Comparison of ENCODE assay signal across 8 cellular contexts in genomic region chr12:14776236-14776959, GRCh38.
DNase-seq lines count a peak whose midpoint lies in the region; ATAC-seq and TF ChIP-seq lines count a peak whose summit lies in the region.

No MANE protein-coding gene starts in this region.

- no peaks in the 10 kb centered on the region for H3K36me3 ChIP-seq in MM.1S (replicated peaks; ENCODE audit: insufficient read depth, low read length)
- no peaks in the 10 kb centered on the region for H3K36me3 ChIP-seq in duodenal mucosa (ENCODE audit: control insufficient read depth in 1 of 2, insufficient read depth in 2 of 2, low read length in 2 of 2)
- peaks cover 2% of the 10 kb centered on the region for H3K36me3 ChIP-seq in rectal smooth muscle tissue (ENCODE audit: control insufficient read depth, insufficient read depth, low read length)

- no peak for ATAC-seq in HG02610 (IDR thresholded peaks at IDR 0.05; ENCODE audit: unreplicated experiment)
- ATAC-seq in HG02884 (IDR thresholded peaks at IDR 0.05; ENCODE audit: unreplicated experiment): no peak

- no peak overlapping the region for H3K4me2 ChIP-seq in MM.1S (ENCODE audit: low read depth, low read length)

- H3K9me3 ChIP-seq in MM.1S (replicated peaks; ENCODE audit: insufficient read depth, low read length): no peaks in the 10 kb centered on the region
- no peaks in the 10 kb centered on the region for H3K9me3 ChIP-seq in duodenal mucosa (ENCODE audit: control insufficient read depth in 1 of 2, low read length in 2 of 2)

- H3K79me2 ChIP-seq in MM.1S (ENCODE audit: low read length): no peaks in the 10 kb centered on the region

- peaks cover 7% of the 10 kb centered on the region; the same call in 1 of the 2 replicates for H3K4me1 ChIP-seq in MM.1S (ENCODE audit: low read length)
- peaks cover 10 to 20% of the 10 kb centered on the region in 2 donors for H3K4me1 ChIP-seq in duodenal mucosa (ENCODE audit: control insufficient read depth in 1 of 2, insufficient read depth in 2 of 2, low read length in 2 of 2)
- H3K4me1 ChIP-seq in rectal smooth muscle tissue (ENCODE audit: control insufficient read depth, insufficient read depth, low read length): peaks cover 3% of the 10 kb centered on the region

- H3K27me3 ChIP-seq in MM.1S (replicated peaks; ENCODE audit: insufficient read depth, low read length) (no peaks in the 10 kb centered on the region), duodenal mucosa (ENCODE audit: control insufficient read depth in 1 of 2, insufficient read depth in 2 of 2, low read length in 2 of 2) (no peaks in the 10 kb centered on the region), rectal smooth muscle tissue (ENCODE audit: control insufficient read depth, insufficient read depth, low read length) (no peaks in the 10 kb centered on the region)

- H3K4me3 ChIP-seq in MM.1S (ENCODE audit: low read length): no peak overlapping the region
- peak overlapping the region; percentile 17 to 87 for H3K4me3 ChIP-seq in duodenal mucosa (ENCODE audit: low read depth in 1 of 2, low read length in 2 of 2)
- peak overlapping the region; percentile 17 for H3K4me3 ChIP-seq in rectal smooth muscle tissue (ENCODE audit: low read length)

- H3K9ac ChIP-seq in MM.1S (ENCODE audit: low read length): no peak overlapping the region
- no peak overlapping the region for H3K9ac ChIP-seq in duodenal mucosa (ENCODE audit: low read depth in 1 of 2, low read length in 2 of 2)
- H3K9ac ChIP-seq in rectal smooth muscle tissue (ENCODE audit: low read length): no peak overlapping the region

- no peaks in the 10 kb centered on the region for H4K20me1 ChIP-seq in MM.1S (ENCODE audit: insufficient read depth, low read length)

- H2AFZ ChIP-seq in MM.1S (ENCODE audit: low read length): no peak overlapping the region

- peaks cover 14% of the 10 kb centered on the region for H3F3A ChIP-seq in MM.1S (ENCODE audit: insufficient read depth, low read length)

- H3K9me2 ChIP-seq in MM.1S (replicated peaks; ENCODE audit: insufficient read depth, low read length): no peaks in the 10 kb centered on the region

- H3K27ac ChIP-seq in MM.1S (ENCODE audit: low read length) (no peak overlapping the region), duodenal mucosa (ENCODE audit: low read depth, low read length) (no peak overlapping the region), rectal smooth muscle tissue (ENCODE audit: low read depth, low read length) (peak overlapping the region; percentile 95)

- DNase-seq in DMS 273 (lab: John Stamatoyannopoulos, UW; ENCODE audit: unreplicated experiment): peak; percentile 1
- no peak for DNase-seq in DMS 273 treated with DMSO at 0.1 percent for 48 hours (lab: John Stamatoyannopoulos, UW)
- DNase-seq in MM.1S: peak; percentile 23
- no peak for DNase-seq in NCI-H524 (lab: John Stamatoyannopoulos, UW)

- TF ChIP-seq CTCF in MM.1S (IDR thresholded peaks at IDR 0.05; ENCODE audit: low read length): peak; percentile 36

Comparison
In these comparisons a context has a peak if more than half of its experiments do, and no peak if none do; other contexts are left out.
1. DNase-seq: peak in DMS 273 (single experiment) and MM.1S (single experiment); none in DMS 273 treated with DMSO at 0.1 percent for 48 hours (single experiment) and NCI-H524 (0 of 2).